8 cellular contexts compared by ENCODE assay signal in the genomic region with DNA sequence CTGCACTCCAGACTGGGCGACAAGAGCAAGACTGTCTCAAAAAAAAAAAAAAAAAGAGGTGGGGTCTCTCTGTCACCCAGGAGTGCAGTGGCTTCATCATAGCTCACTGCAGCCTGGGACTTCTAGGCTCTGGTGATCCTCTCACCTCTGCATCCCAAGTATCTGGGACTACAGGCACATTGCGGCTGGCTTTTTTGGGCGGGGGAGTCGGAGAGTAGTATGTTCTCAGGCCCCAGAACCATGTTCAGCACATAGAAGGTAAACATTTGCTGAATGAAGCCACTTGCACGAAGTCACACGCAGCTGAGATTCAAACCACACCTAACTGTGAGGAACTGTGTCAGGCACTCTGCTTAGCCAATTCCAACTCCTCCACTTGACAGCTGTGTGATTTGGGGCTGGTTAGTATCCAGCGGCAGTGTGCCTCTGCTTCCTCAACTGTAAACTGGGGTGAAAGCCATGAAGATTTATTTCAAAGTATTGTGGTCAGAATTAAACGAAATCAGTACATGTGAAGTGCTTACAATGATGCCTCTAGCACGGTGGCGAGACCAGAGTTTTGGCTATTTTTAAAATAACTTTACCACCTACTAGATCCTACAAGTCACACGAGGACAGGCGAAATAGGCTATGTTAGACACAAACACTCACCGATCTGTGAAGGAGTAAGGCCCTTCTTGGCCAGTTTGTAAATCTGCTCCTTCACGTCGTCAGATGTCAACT. TPM values are rescaled to one million over a fixed set of nuclear protein-coding genes. Genes with fewer than 3 reads are reported as not detected.
DNase-seq lines count a peak whose midpoint lies in the region; ATAC-seq and TF ChIP-seq lines count a peak whose summit lies in the region.

No MANE protein-coding gene starts in this region.

- H3K4me3 ChIP-seq in cardiac muscle cell (peak overlapping the region; percentile 70), ascending aorta (peak overlapping the region; percentile 87 to 97), liver (ENCODE audit: low read depth in 1 of 3, low read length in 3 of 3) (peak overlapping the region; percentile 80 to 96 (median 82)), tibial artery (peak overlapping the region; percentile 88 to 99)

- H3K4me1 ChIP-seq in cardiac muscle cell (ENCODE audit: low read depth) (peaks cover 7% of the 10 kb centered on the region), ascending aorta (peaks cover 8 to 23% of the 10 kb centered on the region in 2 donors), liver (ENCODE audit: control insufficient read depth in 4 of 4, insufficient read depth in 4 of 4, low read length in 3 of 4) (peaks cover 2 to 24% (median 15%) of the 10 kb centered on the region in 4 donors), tibial artery (peaks cover 0 to 33% (median 24%) of the 10 kb centered on the region in 4 donors)

- peak overlapping the region; percentile 65 to 70 for H3K9ac ChIP-seq in liver (ENCODE audit: low read depth in 1 of 2, low read length in 2 of 2)

- ATAC-seq in GM21423 (IDR thresholded peaks at IDR 0.05; ENCODE audit: unreplicated experiment) (no peak), HG03108 (IDR thresholded peaks at IDR 0.05; ENCODE audit: unreplicated experiment) (no peak)

- WGBS in liver: 19% methylated on average over 15 of the region's 15 CpGs

- no peak for TF ChIP-seq RAD21 in liver (IDR thresholded peaks at IDR 0.05)

- no peaks in the 10 kb centered on the region for H3K27me3 ChIP-seq in cardiac muscle cell
- H3K27me3 ChIP-seq in ascending aorta: no peaks in the 10 kb centered on the region
- H3K27me3 ChIP-seq in liver (ENCODE audit: control insufficient read depth in 4 of 4, insufficient read depth in 4 of 4, low read length in 3 of 4): no peaks in the 10 kb centered on the region
- no peaks in the 10 kb centered on the region for H3K27me3 ChIP-seq in tibial artery

- no peaks in the 10 kb centered on the region for H3K9me3 ChIP-seq in cardiac muscle cell (ENCODE audit: low read depth)
- H3K9me3 ChIP-seq in ascending aorta: no peaks in the 10 kb centered on the region
- no peaks in the 10 kb centered on the region for H3K9me3 ChIP-seq in liver (ENCODE audit: control insufficient read depth in 4 of 4, low read length in 3 of 4)
- H3K9me3 ChIP-seq in tibial artery: no peaks in the 10 kb centered on the region

- no peak for TF ChIP-seq CTCF in cardiac muscle cell (IDR thresholded peaks at IDR 0.05; ENCODE audit: low read depth, low read length)
- no peak for TF ChIP-seq CTCF in ascending aorta (IDR thresholded peaks at IDR 0.05)
- TF ChIP-seq CTCF in liver (IDR thresholded peaks at IDR 0.05; ENCODE audit: low read depth, low read length, missing input control): no peak
- TF ChIP-seq CTCF in tibial artery (IDR thresholded peaks at IDR 0.05): no peak

- intact Hi-C loops in cardiac septum (cut with DNase I): loop anchor here (5.0 kb wide), 2 partner anchors 131 to 201 kb away; a partner anchor contains a TSS
- intact Hi-C loops in ascending aorta (cut with DNase I): loop anchor here (1.0 to 10.0 kb wide), 8 partner anchors 62 to 1556 kb away; a partner anchor contains a TSS
- intact Hi-C loops in tibial artery (cut with DNase I; ENCODE audit: low total_unique reads): loop anchor here (10.0 kb wide), 1 partner anchor 62 kb away; a partner anchor contains a TSS

- peak overlapping the region; percentile 92 for H3K27ac ChIP-seq in cardiac muscle cell
- peak overlapping the region; percentile 92 to 93 for H3K27ac ChIP-seq in ascending aorta
- peak overlapping the region; percentile 82 to 91 for H3K27ac ChIP-seq in liver (ENCODE audit: low read depth in 1 of 2, low read length in 2 of 2)
- H3K27ac ChIP-seq in tibial artery: peak overlapping the region; percentile 91 to 96

- peaks cover 28% of the 10 kb centered on the region for H3K36me3 ChIP-seq in cardiac muscle cell
- H3K36me3 ChIP-seq in ascending aorta: peaks cover 25 to 29% of the 10 kb centered on the region in 2 donors
- peaks cover 2 to 28% (median 21%) of the 10 kb centered on the region in 4 donors for H3K36me3 ChIP-seq in liver (ENCODE audit: control insufficient read depth in 4 of 4, insufficient read depth in 3 of 4, low read depth in 1 of 4, low read length in 3 of 4)
- peaks cover 17 to 43% (median 35%) of the 10 kb centered on the region in 3 donors for H3K36me3 ChIP-seq in tibial artery

- DNase-seq in cardiac muscle cell (ENCODE audit: low read depth in 1 of 2, low spot score in 1 of 2) (peak; percentile 7 to 20), cardiac septum (ENCODE audit: low spot score) (no peak), ascending aorta (ENCODE audit: low spot score in 2 of 2) (no peak), tibial artery (no peak), HuH-7.5 (ENCODE audit: low spot score) (no peak)

TF ChIP-seq in liver, 16 proteins besides CTCF, POLR2A, EP300 and RAD21:
- TF ChIP-seq GABPA (IDR thresholded peaks at IDR 0.05 in 1 of 2, conservative IDR thresholded peaks at IDR 0.05 in 1 of 2) (no peak), EGR1 (IDR thresholded peaks at IDR 0.05; ENCODE audit: low read depth in 2 of 2) (no peak), FOXA1 (IDR thresholded peaks at IDR 0.05) (no peak), YY1 (IDR thresholded peaks at IDR 0.05) (no peak), TAF1 (conservative IDR thresholded peaks at IDR 0.05) (no peak), SP1 (IDR thresholded peaks at IDR 0.05) (no peak), JUND (IDR thresholded peaks at IDR 0.05) (no peak), FOXA2 (IDR thresholded peaks at IDR 0.05) (no peak), RXRA (IDR thresholded peaks at IDR 0.05) (no peak), NR2F2 (IDR thresholded peaks at IDR 0.05) (no peak), HNF4G (IDR thresholded peaks at IDR 0.05) (no peak), HNF4A (conservative IDR thresholded peaks at IDR 0.05) (no peak)
- TF ChIP-seq, protein P1, sequence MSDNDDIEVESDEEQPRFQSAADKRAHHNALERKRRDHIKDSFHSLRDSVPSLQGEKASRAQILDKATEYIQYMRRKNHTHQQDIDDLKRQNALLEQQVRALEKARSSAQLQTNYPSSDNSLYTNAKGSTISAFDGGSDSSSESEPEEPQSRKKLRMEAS (IDR thresholded peaks at IDR 0.05): no peak
- TF ChIP-seq, protein P2, sequence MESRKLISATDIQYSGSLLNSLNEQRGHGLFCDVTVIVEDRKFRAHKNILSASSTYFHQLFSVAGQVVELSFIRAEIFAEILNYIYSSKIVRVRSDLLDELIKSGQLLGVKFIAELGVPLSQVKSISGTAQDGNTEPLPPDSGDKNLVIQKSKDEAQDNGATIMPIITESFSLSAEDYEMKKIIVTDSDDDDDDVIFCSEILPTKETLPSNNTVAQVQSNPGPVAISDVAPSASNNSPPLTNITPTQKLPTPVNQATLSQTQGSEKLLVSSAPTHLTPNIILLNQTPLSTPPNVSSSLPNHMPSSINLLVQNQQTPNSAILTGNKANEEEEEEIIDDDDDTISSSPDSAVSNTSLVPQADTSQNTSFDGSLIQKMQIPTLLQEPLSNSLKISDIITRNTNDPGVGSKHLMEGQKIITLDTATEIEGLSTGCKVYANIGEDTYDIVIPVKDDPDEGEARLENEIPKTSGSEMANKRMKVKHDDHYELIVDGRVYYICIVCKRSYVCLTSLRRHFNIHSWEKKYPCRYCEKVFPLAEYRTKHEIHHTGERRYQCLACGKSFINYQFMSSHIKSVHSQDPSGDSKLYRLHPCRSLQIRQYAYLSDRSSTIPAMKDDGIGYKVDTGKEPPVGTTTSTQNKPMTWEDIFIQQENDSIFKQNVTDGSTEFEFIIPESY (IDR thresholded peaks at IDR 0.05): no peak
- TF ChIP-seq, protein P3, sequence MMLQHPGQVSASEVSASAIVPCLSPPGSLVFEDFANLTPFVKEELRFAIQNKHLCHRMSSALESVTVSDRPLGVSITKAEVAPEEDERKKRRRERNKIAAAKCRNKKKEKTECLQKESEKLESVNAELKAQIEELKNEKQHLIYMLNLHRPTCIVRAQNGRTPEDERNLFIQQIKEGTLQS (IDR thresholded peaks at IDR 0.05): no peak
- TF ChIP-seq, protein P4, sequence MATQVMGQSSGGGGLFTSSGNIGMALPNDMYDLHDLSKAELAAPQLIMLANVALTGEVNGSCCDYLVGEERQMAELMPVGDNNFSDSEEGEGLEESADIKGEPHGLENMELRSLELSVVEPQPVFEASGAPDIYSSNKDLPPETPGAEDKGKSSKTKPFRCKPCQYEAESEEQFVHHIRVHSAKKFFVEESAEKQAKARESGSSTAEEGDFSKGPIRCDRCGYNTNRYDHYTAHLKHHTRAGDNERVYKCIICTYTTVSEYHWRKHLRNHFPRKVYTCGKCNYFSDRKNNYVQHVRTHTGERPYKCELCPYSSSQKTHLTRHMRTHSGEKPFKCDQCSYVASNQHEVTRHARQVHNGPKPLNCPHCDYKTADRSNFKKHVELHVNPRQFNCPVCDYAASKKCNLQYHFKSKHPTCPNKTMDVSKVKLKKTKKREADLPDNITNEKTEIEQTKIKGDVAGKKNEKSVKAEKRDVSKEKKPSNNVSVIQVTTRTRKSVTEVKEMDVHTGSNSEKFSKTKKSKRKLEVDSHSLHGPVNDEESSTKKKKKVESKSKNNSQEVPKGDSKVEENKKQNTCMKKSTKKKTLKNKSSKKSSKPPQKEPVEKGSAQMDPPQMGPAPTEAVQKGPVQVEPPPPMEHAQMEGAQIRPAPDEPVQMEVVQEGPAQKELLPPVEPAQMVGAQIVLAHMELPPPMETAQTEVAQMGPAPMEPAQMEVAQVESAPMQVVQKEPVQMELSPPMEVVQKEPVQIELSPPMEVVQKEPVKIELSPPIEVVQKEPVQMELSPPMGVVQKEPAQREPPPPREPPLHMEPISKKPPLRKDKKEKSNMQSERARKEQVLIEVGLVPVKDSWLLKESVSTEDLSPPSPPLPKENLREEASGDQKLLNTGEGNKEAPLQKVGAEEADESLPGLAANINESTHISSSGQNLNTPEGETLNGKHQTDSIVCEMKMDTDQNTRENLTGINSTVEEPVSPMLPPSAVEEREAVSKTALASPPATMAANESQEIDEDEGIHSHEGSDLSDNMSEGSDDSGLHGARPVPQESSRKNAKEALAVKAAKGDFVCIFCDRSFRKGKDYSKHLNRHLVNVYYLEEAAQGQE (IDR thresholded peaks at IDR 0.05): no peak

RNA-seq across cellular contexts. Expression of a gene that starts 0.8 kb away (rescaled TPM):
- total RNA-seq in cardiac muscle cell: 619 and 672 TPM in 2 replicates
- 623 and 731 TPM in 2 replicates for polyA plus RNA-seq in cardiac muscle cell
- 522 TPM for total RNA-seq in cardiac septum
- total RNA-seq in ascending aorta: 987 TPM
- 100 to 1,000 TPM; 237 to 446 TPM for total RNA-seq in liver
- polyA plus RNA-seq in liver: 100 to 1,000 TPM; 497 to 638 TPM

Comparison
In these comparisons a context has a peak if more than half of its experiments do, and no peak if none do; other contexts are left out.
1. DNase-seq: peak in cardiac muscle cell (2 of 2); none in cardiac septum (single experiment), ascending aorta (0 of 2), tibial artery (0 of 2) and HuH-7.5 (single experiment).
2. Peak in every context shown above with its lines, with median percentiles within 50 percentile points of each other: H3K27ac ChIP-seq and H3K4me3 ChIP-seq.